In the genomic region with DNA sequence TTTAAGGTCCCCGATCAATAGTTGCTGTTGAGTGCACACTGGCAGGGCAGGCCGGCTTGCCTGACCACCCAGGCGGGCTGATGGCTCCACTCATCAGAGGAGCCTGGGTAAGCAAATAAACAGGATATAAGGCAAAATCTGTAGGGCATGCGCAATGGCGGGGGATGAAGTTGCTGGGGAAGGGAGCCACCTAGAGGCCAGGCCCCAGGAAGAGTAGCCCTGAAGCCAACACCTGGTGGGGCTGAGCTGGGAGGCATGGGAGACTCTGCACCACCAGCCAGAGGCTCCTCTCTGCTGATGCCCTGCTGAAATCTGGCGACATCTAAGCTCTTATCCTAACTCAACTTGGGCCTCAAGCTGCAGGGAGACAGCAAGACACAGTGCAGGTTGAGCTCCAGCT, we compare ENCODE assay signal across 12 cellular contexts.
A peak's percentile ranks its signal among the peaks of the same experiment; 100 is the strongest.
DNase-seq lines count a peak whose midpoint lies in the region; ATAC-seq and TF ChIP-seq lines count a peak whose summit lies in the region.
"Had no signal": no experiment of that assay in that cellular context is flagged by ENCODE, and none has a peak within 500 bp of the region (broad histone marks: within the 10 kb centered on the region; RNA-seq: fewer than 3 reads in every experiment).

No MANE protein-coding gene starts in this region.

- TF ChIP-seq POLR2A in esophagus muscularis mucosa (IDR thresholded peaks at IDR 0.05; ENCODE audit: low read depth): no peak

- H3K4me1 ChIP-seq in cardiac muscle cell (ENCODE audit: low read depth) (no peaks in the 10 kb centered on the region), esophagus muscularis mucosa (peaks cover 4 to 23% (median 17%) of the 10 kb centered on the region in 4 donors)

- 71% methylated on average over 5 of the region's 6 CpGs for WGBS in esophagus muscularis mucosa

- H3K27me3 ChIP-seq in cardiac muscle cell (peaks cover 35% of the 10 kb centered on the region), esophagus muscularis mucosa (peaks cover 0 to under 1% (median 0%) of the 10 kb centered on the region in 4 donors)

- H3K4me3 ChIP-seq in cardiac muscle cell: no peak overlapping the region
- H3K4me3 ChIP-seq in esophagus muscularis mucosa: no peak overlapping the region

- DNase-seq in activated CD4-positive, alpha-beta T cell treated with anti-CD3 and anti-CD28 coated beads for 48 hours: peak; percentile 10
- no peak for DNase-seq in activated CD4-positive, alpha-beta T cell treated with anti-CD3 and anti-CD28 coated beads for 4 hours
- DNase-seq in RKO (ENCODE audit: low spot score) (peak; percentile 3), cardiac muscle cell (ENCODE audit: low read depth in 1 of 2, low spot score in 1 of 2) (peak; percentile 32 to 68), NCI-H2196 (lab: John Stamatoyannopoulos, UW; ENCODE audit: unreplicated experiment) (no peak), esophagus muscularis mucosa (ENCODE audit: extremely low spot score) (no peak), NOMO-1 treated with dmso at 0.1 percent for 144 hours (lab: John Stamatoyannopoulos, UW; ENCODE audit: unreplicated experiment) (no peak)
- peak; percentile 5 for DNase-seq in stimulated activated naive CD8-positive, alpha-beta T cell treated with anti-CD3 and anti-CD28 coated beads, Interleukin-15, Interleukin-2, amounts not matched to agents 100 U/mL and 50 U/mL, for 24 hours
- DNase-seq: HCEC 1CT; NCI-H1105 treated with DMSO at 0.1 percent for 48 hours; occipital lobe; stimulated activated naive B cell treated with anti-CD40 and anti-IgM and Interleukin-4, amounts not matched to agents 10 μg/mL and 1 μg/mL and 100 μg/mL, for 72 hours had no signal

- TF ChIP-seq EP300 in esophagus muscularis mucosa (IDR thresholded peaks at IDR 0.05): no peak

- TF ChIP-seq CTCF in cardiac muscle cell (IDR thresholded peaks at IDR 0.05; ENCODE audit: low read depth, low read length) (peak; percentile 49), esophagus muscularis mucosa (IDR thresholded peaks at IDR 0.05) (peak in 1 of 3 experiments; percentile 26)

- no peaks in the 10 kb centered on the region for H3K9me3 ChIP-seq in cardiac muscle cell (ENCODE audit: low read depth)
- H3K9me3 ChIP-seq in esophagus muscularis mucosa: no peaks in the 10 kb centered on the region

- intact Hi-C loops in esophagus muscularis mucosa (cut with DNase I): no loop called here

- H3K27ac ChIP-seq in cardiac muscle cell (no peak overlapping the region), esophagus muscularis mucosa (replicated peaks in 1 of 4) (no peak overlapping the region)

- peak; percentile 28 for ATAC-seq in stimulated activated naive CD8-positive, alpha-beta T cell treated with anti-CD3 and anti-CD28 coated beads, Interleukin-15, Interleukin-2, amounts not matched to agents 100 U/mL and 50 U/mL, for 24 hours

- no peaks in the 10 kb centered on the region for H3K36me3 ChIP-seq in cardiac muscle cell
- no peaks in the 10 kb centered on the region for H3K36me3 ChIP-seq in esophagus muscularis mucosa

Comparison
In these comparisons a context has a peak if more than half of its experiments do, and no peak if none do; other contexts are left out.
1. DNase-seq: peak in activated CD4-positive, alpha-beta T cell treated with anti-CD3 and anti-CD28 coated beads for 48 hours (single experiment), RKO (single experiment), cardiac muscle cell (2 of 2) and stimulated activated naive CD8-positive, alpha-beta T cell treated with anti-CD3 and anti-CD28 coated beads, Interleukin-15, Interleukin-2, amounts not matched to agents 100 U/mL and 50 U/mL, for 24 hours (single experiment); none in activated CD4-positive, alpha-beta T cell treated with anti-CD3 and anti-CD28 coated beads for 4 hours (0 of 2), NCI-H2196 (single experiment), esophagus muscularis mucosa (single experiment) and NOMO-1 treated with dmso at 0.1 percent for 144 hours (single experiment).